In genomic region chr16:89045881-89046280, GRCh38 we compare ENCODE assay signal across 22 cellular contexts.
"Had no signal": no experiment of that assay in that cellular context is flagged by ENCODE, and none has a peak within 500 bp of the region (broad histone marks: within the 10 kb centered on the region; RNA-seq: fewer than 3 reads in every experiment).

No MANE protein-coding gene starts in this region.

- H3K4me1 Mint-ChIP-seq: mesothelial cell of epicardium; stimulated activated effector memory CD8-positive, alpha-beta T cell treated with anti-CD3 and anti-CD28 coated beads, Interleukin-12 subunit alpha, Interleukin-12 subunit beta, amount 100 ng/mL, for 72 hours had no signal

- H3K4me3 Mint-ChIP-seq: dendritic cell treated with granulocyte-macrophage colony-stimulating factor and Interleukin-4, amounts not matched to agents 40 ng/mL and 50 ng/mL, for 4 days; effector memory CD8-positive, alpha-beta T cell; memory B cell; mesothelial cell of epicardium; nephron; stimulated activated effector memory CD8-positive, alpha-beta T cell treated with anti-CD3 and anti-CD28 coated beads, Interleukin-12 subunit alpha, Interleukin-12 subunit beta, amount 100 ng/mL, for 72 hours; type B pancreatic cell had no signal

- FAIRE-seq: colon, kidney, small intestine had no signal

- H3K9me3 ChIP-seq: esophagus squamous epithelium, gastroesophageal sphincter, left ventricle myocardium inferior, lower lobe of right lung, right atrium auricular region, suprapubic skin, thyroid gland had no signal

- H3K27ac ChIP-seq: esophagus squamous epithelium, gastroesophageal sphincter, left ventricle myocardium inferior, lower lobe of right lung, right atrium auricular region, suprapubic skin, thyroid gland had no signal

- H3K4me1 ChIP-seq: gastroesophageal sphincter, left ventricle myocardium inferior, lower lobe of right lung, right atrium auricular region, thyroid gland had no signal

- DNase-seq: effector memory CD8-positive, alpha-beta T cell; esophagus squamous epithelium; foreskin fibroblast; left cardiac atrium; small intestine; stimulated activated CD4-positive, alpha-beta T cell treated with anti-CD3 and anti-CD28 coated beads, Interleukin-4, amount 100 ng/mL, for 1 hour; stimulated activated CD8-positive, alpha-beta memory T cell treated with anti-CD3 and anti-CD28 coated beads, Interleukin-4, amount 100 ng/mL, for 48 hours; stimulated activated naive CD8-positive, alpha-beta T cell treated with anti-CD3 and anti-CD28 coated beads, Interleukin-15, Interleukin-2, amounts not matched to agents 100 U/mL and 50 U/mL, for 24 hours; thyroid gland had no signal

- H3K4me3 ChIP-seq: esophagus squamous epithelium, gastroesophageal sphincter, left ventricle myocardium inferior, lower lobe of right lung, right atrium auricular region, suprapubic skin, thyroid gland had no signal

- H3K27ac Mint-ChIP-seq: dendritic cell treated with granulocyte-macrophage colony-stimulating factor and Interleukin-4, amounts not matched to agents 40 ng/mL and 50 ng/mL, for 4 days; effector memory CD8-positive, alpha-beta T cell; memory B cell; mesothelial cell of epicardium; nephron; stimulated activated effector memory CD8-positive, alpha-beta T cell treated with anti-CD3 and anti-CD28 coated beads, Interleukin-12 subunit alpha, Interleukin-12 subunit beta, amount 100 ng/mL, for 72 hours; type B pancreatic cell had no signal

- H3K9me3 Mint-ChIP-seq: dendritic cell treated with granulocyte-macrophage colony-stimulating factor and Interleukin-4, amounts not matched to agents 40 ng/mL and 50 ng/mL, for 4 days had no signal

- ATAC-seq: effector memory CD8-positive, alpha-beta T cell; gastroesophageal sphincter; left cardiac atrium; lower lobe of right lung; stimulated activated naive CD8-positive, alpha-beta T cell treated with anti-CD3 and anti-CD28 coated beads, Interleukin-15, Interleukin-2, amounts not matched to agents 100 U/mL and 50 U/mL, for 24 hours had no signal

- H3K36me3 Mint-ChIP-seq: mesothelial cell of epicardium, type B pancreatic cell had no signal

- H3K27me3 ChIP-seq: right atrium auricular region, thyroid gland had no signal

- H3K36me3 ChIP-seq: esophagus squamous epithelium, gastroesophageal sphincter, left ventricle myocardium inferior, lower lobe of right lung, right atrium auricular region, suprapubic skin, thyroid gland had no signal
